Comparison of ENCODE assay signal across 23 cellular contexts in genomic region chr9:19033015-19033414, GRCh38. TPM values are rescaled to one million over a fixed set of nuclear protein-coding genes. Genes with fewer than 3 reads are reported as not detected.
DNase-seq lines count a peak whose midpoint lies in the region; ATAC-seq, FAIRE-seq and TF ChIP-seq lines count a peak whose summit lies in the region.
"Had no signal": no experiment of that assay in that cellular context is flagged by ENCODE, and none has a peak within 500 bp of the region (broad histone marks: within the 10 kb centered on the region; RNA-seq: fewer than 3 reads in every experiment).

Gene SAXO1 (minus strand): TSS chr9:19033209. CDS start chr9:19032908, 301 bp downstream.

- peaks cover 7% of the 10 kb centered on the region for H3K27me3 Mint-ChIP-seq in stimulated activated naive CD8-positive, alpha-beta T cell treated with anti-CD3 and anti-CD28 coated beads, Interleukin-15, amount 100 ng/mL, for 72 hours
- H3K27me3 Mint-ChIP-seq in astrocyte (ENCODE audit: low read depth, unreplicated experiment), result peaks cover 3% of the 10 kb centered on the region
- H3K27me3 Mint-ChIP-seq: CD4-positive, CD25-positive, alpha-beta regulatory T cell had no signal

- no peak within 1 kb of the TSS for H3K27ac Mint-ChIP-seq in stimulated activated naive CD8-positive, alpha-beta T cell treated with anti-CD3 and anti-CD28 coated beads, Interleukin-15, amount 100 ng/mL, for 72 hours
- no peak within 1 kb of the TSS for H3K27ac Mint-ChIP-seq in astrocyte (ENCODE audit: unreplicated experiment)
- H3K27ac Mint-ChIP-seq: CD4-positive, CD25-positive, alpha-beta regulatory T cell had no signal

- no peak within 1 kb of the TSS for H3K4me3 Mint-ChIP-seq in stimulated activated naive CD8-positive, alpha-beta T cell treated with anti-CD3 and anti-CD28 coated beads, Interleukin-15, amount 100 ng/mL, for 72 hours
- H3K4me3 Mint-ChIP-seq in astrocyte (ENCODE audit: unreplicated experiment), result no peak within 1 kb of the TSS
- H3K4me3 Mint-ChIP-seq: CD4-positive, CD25-positive, alpha-beta regulatory T cell had no signal

- H3K14ac ChIP-seq in neuronal stem cell (ENCODE audit: low read length), result peak within 1 kb of the TSS; percentile 5

- no peak within 1 kb of the TSS for H2BK12ac ChIP-seq in neuronal stem cell (ENCODE audit: low read length)

- no peak for DNase-seq in stimulated activated naive CD8-positive, alpha-beta T cell treated with anti-CD3 and anti-CD28 coated beads, Interleukin-15, amount 100 ng/mL, for 72 hours
- DNase-seq in stimulated activated naive CD8-positive, alpha-beta T cell treated with anti-CD3 and anti-CD28 coated beads, Interleukin-15, Interleukin-2, amounts not matched to agents 100 U/mL and 50 U/mL, for 24 hours, result no peak
- DNase-seq in astrocyte (ENCODE audit: low read depth) (no peak), neuronal stem cell (ENCODE audit: low spot score) (no peak), NCI-H345 (lab: John Stamatoyannopoulos, UW) (no peak), NCI-H2227 treated with DMSO at 0.1 percent for 48 hours (lab: John Stamatoyannopoulos, UW) (no peak)
- no peak for DNase-seq in stimulated activated CD4-positive, alpha-beta T cell treated with anti-CD3 and anti-CD28 coated beads, Interleukin-2, amount 100 ng/mL, for 24 hours
- DNase-seq: CD4-positive, CD25-positive, alpha-beta regulatory T cell; DMS153; DND-41; GOT3; HCEC 1CT; NCI-H1048; NCI-H2081 treated with DMSO at 0.1 percent for 48 hours; NCI-H526; SHP77 had no signal

- H2AFZ ChIP-seq in astrocyte (ENCODE audit: low read depth, low read length) (peak within 1 kb of the TSS; percentile 18), neuronal stem cell (ENCODE audit: low read length) (no peak within 1 kb of the TSS)

- H3K9me3 Mint-ChIP-seq in stimulated activated naive CD8-positive, alpha-beta T cell treated with anti-CD3 and anti-CD28 coated beads, Interleukin-15, amount 100 ng/mL, for 72 hours, result no peaks in the 10 kb centered on the region
- H3K9me3 Mint-ChIP-seq in astrocyte (ENCODE audit: unreplicated experiment), result peaks cover 1% of the 10 kb centered on the region

- H3K9ac ChIP-seq in astrocyte (ENCODE audit: low read length) (no peak within 1 kb of the TSS), neuronal stem cell (ENCODE audit: low read depth, low read length, poor library complexity) (no peak within 1 kb of the TSS)
- H3K9ac ChIP-seq: KMS-11 had no signal

- no peak within 1 kb of the TSS for H2BK5ac ChIP-seq in neuronal stem cell (ENCODE audit: low read length)

- no peaks in the 10 kb centered on the region for H3K79me1 ChIP-seq in neuronal stem cell (ENCODE audit: low read depth, low read length)

- H3K4me1 Mint-ChIP-seq in stimulated activated naive CD8-positive, alpha-beta T cell treated with anti-CD3 and anti-CD28 coated beads, Interleukin-15, amount 100 ng/mL, for 72 hours, result no peaks in the 10 kb centered on the region
- peaks cover 4% of the 10 kb centered on the region for H3K4me1 Mint-ChIP-seq in astrocyte (ENCODE audit: low read depth, unreplicated experiment)

- H3K27me3 ChIP-seq in astrocyte (ENCODE audit: insufficient read depth, low read length), result peaks cover 4% of the 10 kb centered on the region
- no peaks in the 10 kb centered on the region for H3K27me3 ChIP-seq in neuronal stem cell (ENCODE audit: control insufficient read depth in 3 of 3, insufficient read depth in 3 of 3, low read depth in 1 of 3, low read length in 3 of 3)

- H3K23ac ChIP-seq in neuronal stem cell (ENCODE audit: low read depth, low read length, poor library complexity), result peak within 1 kb of the TSS; percentile 67

- no peak within 1 kb of the TSS for H4K91ac ChIP-seq in neuronal stem cell (ENCODE audit: low read depth, low read length, poor library complexity)

- TF ChIP-seq CTCF in astrocyte (IDR thresholded peaks at IDR 0.05; ENCODE audit: insufficient read depth, low read depth, low read length), result no peak

- H3K4me3 ChIP-seq in astrocyte (ENCODE audit: insufficient read depth, low read depth, low read length), result no peak within 1 kb of the TSS
- H3K4me3 ChIP-seq in neuronal stem cell (ENCODE audit: low read length in 2 of 2), result no peak within 1 kb of the TSS

- no peak within 1 kb of the TSS for H2AK5ac ChIP-seq in neuronal stem cell (ENCODE audit: low read depth, low read length)

- peak within 1 kb of the TSS; percentile 37 for H3K4me2 ChIP-seq in astrocyte (ENCODE audit: low read length)
- no peak within 1 kb of the TSS for H3K4me2 ChIP-seq in neuronal stem cell (ENCODE audit: insufficient read depth, low read length, poor library complexity, severe bottlenecking)
- H3K4me2 ChIP-seq: KMS-11 had no signal

- no peaks in the 10 kb centered on the region for H3K36me3 Mint-ChIP-seq in astrocyte (ENCODE audit: low read depth, unreplicated experiment)
- H3K36me3 Mint-ChIP-seq: CD4-positive, CD25-positive, alpha-beta regulatory T cell had no signal

- no peaks in the 10 kb centered on the region for H3K36me3 ChIP-seq in astrocyte (ENCODE audit: insufficient read depth, low read length)
- no peaks in the 10 kb centered on the region for H3K36me3 ChIP-seq in neuronal stem cell (replicated peaks in 1 of 2; ENCODE audit: control insufficient read depth in 2 of 2, insufficient read depth in 2 of 2, low read length in 2 of 2)

- H3K27ac ChIP-seq in astrocyte (ENCODE audit: low read depth, low read length), result no peak within 1 kb of the TSS
- H3K27ac ChIP-seq in neuronal stem cell (replicated peaks; ENCODE audit: low read length), result no peak within 1 kb of the TSS
- H3K27ac ChIP-seq: KMS-11, RWPE1 had no signal

- no peaks in the 10 kb centered on the region for H3K79me2 ChIP-seq in astrocyte (ENCODE audit: insufficient read depth, low read length)

- no peak within 1 kb of the TSS for H4K8ac ChIP-seq in neuronal stem cell (ENCODE audit: low read depth, low read length)

- H3K4me1 ChIP-seq in astrocyte (ENCODE audit: insufficient read depth, low read length), result no peaks in the 10 kb centered on the region
- H3K4me1 ChIP-seq in neuronal stem cell (ENCODE audit: control insufficient read depth in 2 of 2, insufficient read depth in 1 of 2, low read depth in 1 of 2, low read length in 2 of 2), result no peaks in the 10 kb centered on the region

- H3K4ac ChIP-seq in neuronal stem cell (ENCODE audit: low read length), result no peak within 1 kb of the TSS

- no peak within 1 kb of the TSS for H2BK15ac ChIP-seq in neuronal stem cell (ENCODE audit: low read length)

- H3K9me3 ChIP-seq in astrocyte (ENCODE audit: insufficient read depth, low read depth, low read length) (no peaks in the 10 kb centered on the region), neuronal stem cell (replicated peaks in 1 of 2; ENCODE audit: control insufficient read depth in 2 of 2, insufficient read depth in 1 of 2, low read depth in 1 of 2, low read length in 2 of 2) (no peaks in the 10 kb centered on the region)

- FAIRE-seq in astrocyte (lab: Jason Lieb, UNC), result no peak
- FAIRE-seq: GM12892 had no signal

- WGBS in neuronal stem cell (ENCODE audit: extremely low coverage in 2 of 2, insufficient read length in 2 of 2, insufficient replicate concordance in 1 of 2), 2 donors, result no CpG with 5 or more reads among the region's 20 CpGs

- H2BK120ac ChIP-seq in neuronal stem cell (ENCODE audit: low read depth, low read length), result no peak within 1 kb of the TSS

- peak; percentile 31 for ATAC-seq in stimulated activated naive CD8-positive, alpha-beta T cell treated with anti-CD3 and anti-CD28 coated beads, Interleukin-15, amount 100 ng/mL, for 72 hours
- ATAC-seq in stimulated activated naive CD8-positive, alpha-beta T cell treated with anti-CD3 and anti-CD28 coated beads, Interleukin-15, Interleukin-2, amounts not matched to agents 100 U/mL and 50 U/mL, for 24 hours, result no peak
- ATAC-seq: Panc1 had no signal

- peak within 1 kb of the TSS; percentile 16 for H3K18ac ChIP-seq in neuronal stem cell (ENCODE audit: low read length)

- H4K20me1 ChIP-seq in astrocyte (ENCODE audit: insufficient read depth, low read length), result no peaks in the 10 kb centered on the region

RNA-seq across cellular contexts. Expression of gene SAXO1, which starts in this region (rescaled TPM):
- 0.10 TPM in 1 of 2 replicates, not detected in the other for total RNA-seq in astrocyte
- 0.31 TPM for polyA plus RNA-seq in neuronal stem cell (2013, experiment 1 of 2)
- polyA plus RNA-seq in neuronal stem cell (2013, experiment 2 of 2), result 0.37 TPM
- total RNA-seq: A172, SK-MEL-5 had no signal
- polyA plus RNA-seq: BJ had no signal
